11 cellular contexts compared by ENCODE assay signal in genomic region chr17:74860999-74861553, GRCh38. TPM values are rescaled to one million over a fixed set of nuclear protein-coding genes. Genes with fewer than 3 reads are reported as not detected.
DNase-seq lines count a peak whose midpoint lies in the region; ATAC-seq, FAIRE-seq and TF ChIP-seq lines count a peak whose summit lies in the region.
"Had no signal": no experiment of that assay in that cellular context is flagged by ENCODE, and none has a peak within 500 bp of the region (broad histone marks: within the 10 kb centered on the region; RNA-seq: fewer than 3 reads in every experiment).

No MANE protein-coding gene starts in this region.

- peaks cover 10% of the 10 kb centered on the region for H3K36me3 Mint-ChIP-seq in mesothelial cell of epicardium

- peaks cover 16 to 44% of the 10 kb centered on the region in 2 experiments; a peak in 4 of 5 replicates for H3K27me3 ChIP-seq in HepG2 (ENCODE audit: control insufficient read depth in 1 of 2, insufficient read depth in 2 of 2, low read length in 2 of 2)
- H3K27me3 ChIP-seq in right lobe of liver, result peaks cover 4 to 17% of the 10 kb centered on the region in 2 donors

- H3K4me1 ChIP-seq in HepG2 (ENCODE audit: insufficient read depth, low read length) (peaks cover 38% of the 10 kb centered on the region), right lobe of liver (peaks cover 0 to 7% (median 2%) of the 10 kb centered on the region in 4 donors), urinary bladder (ENCODE audit: insufficient read depth) (no peaks in the 10 kb centered on the region), mucosa of descending colon (ENCODE audit: low read depth) (peaks cover 20% of the 10 kb centered on the region)

- no peak overlapping the region for H2AFZ ChIP-seq in HepG2 (ENCODE audit: low read length)

- no peak overlapping the region for H3K9ac ChIP-seq in HepG2 (ENCODE audit: insufficient read depth, low read depth, low read length)

- H3K9me3 Mint-ChIP-seq in mesothelial cell of epicardium, result no peaks in the 10 kb centered on the region

- H3K27me3 Mint-ChIP-seq in mesothelial cell of epicardium (ENCODE audit: low read depth), result peaks cover 68% of the 10 kb centered on the region

- no peak for TF ChIP-seq EP300 in HepG2 (IDR thresholded peaks at IDR 0.05; ENCODE audit: low read depth in 2 of 2, low read length in 2 of 2)
- no peak for TF ChIP-seq EP300 in HepG2 (CRISPR knock-in tag; IDR thresholded peaks at IDR 0.05; ENCODE audit: borderline replicate concordance)

- intact Hi-C loops in HepG2 (cut with micrococcal nuclease; ENCODE audit: unreplicated experiment) (loop anchor here (10.0 kb wide), 1 partner anchor 206 kb away; no protein-coding TSS in a partner anchor), right lobe of liver (cut with DNase I) (loop anchor here (5.0 to 10.0 kb wide), 3 partner anchors 74 to 206 kb away; partner anchors contain the start of gene NHERF1 (in 1 of the 2)), mucosa of descending colon (cut with DNase I, micrococcal nuclease) (loop anchor here (5.0 kb wide), 2 partner anchors 69 to 119 kb away; no protein-coding TSS in a partner anchor)

- H3K36me3 ChIP-seq in HepG2 (replicated peaks in 1 of 2; ENCODE audit: control insufficient read depth in 1 of 2, insufficient read depth in 2 of 2, low read length in 2 of 2), result peaks cover 0 to 3% of the 10 kb centered on the region in 2 experiments; a peak in 3 of 5 replicates
- H3K36me3 ChIP-seq in right lobe of liver, result no peaks in the 10 kb centered on the region
- no peaks in the 10 kb centered on the region for H3K36me3 ChIP-seq in urinary bladder (ENCODE audit: insufficient read depth)
- H3K36me3 ChIP-seq in mucosa of descending colon (ENCODE audit: low read depth), result no peaks in the 10 kb centered on the region

- peak overlapping the region; percentile 24 for H3K4me3 Mint-ChIP-seq in mesothelial cell of epicardium

- ATAC-seq in HepG2, result no peak
- ATAC-seq in right lobe of liver, result no peak
- ATAC-seq in HG03571 (IDR thresholded peaks at IDR 0.05; ENCODE audit: unreplicated experiment), result no peak
- no peak for ATAC-seq in mucosa of descending colon

- CTCF ChIA-PET in HepG2 (lab: Yijun Ruan, JAX; ENCODE audit: low intra/inter-chr PET ratio, low total read pairs), result interaction anchor here (2.4 to 2.6 kb wide), 2 partner anchors 18 to 69 kb away, joined by 8 to 30 read pairs; no protein-coding TSS in a partner anchor

- no peak for TF ChIP-seq POLR2A in HepG2 (IDR thresholded peaks at IDR 0.05; ENCODE audit: insufficient read depth in 1 of 2, low read depth in 2 of 2, low read length in 2 of 2)
- TF ChIP-seq POLR2A in right lobe of liver (IDR thresholded peaks at IDR 0.05), result no peak

- H3K4me2 ChIP-seq in HepG2 (ENCODE audit: low read depth, low read length), result peak overlapping the region; percentile 30

- BruUV-seq in HepG2 (replicated peaks; lab: Mats Ljungman, UMichigan), result no TSS peak

- no peak overlapping the region for H3K27ac Mint-ChIP-seq in mesothelial cell of epicardium
- H3K27ac Mint-ChIP-seq: progenitor cell of endocrine pancreas had no signal

- WGBS in HepG2 (ENCODE audit: low lambda C conversion rate), result 73% methylated on average over 57 of the region's 70 CpGs
- 0% methylated on average over 21 of the region's 70 CpGs for WGBS in right lobe of liver (ENCODE audit: insufficient coverage, low coverage, low lambda C conversion rate, missing lambda C conversion rate)
- 1% methylated on average over 67 of the region's 70 CpGs for WGBS in urinary bladder

- FAIRE-seq in HepG2 (lab: Jason Lieb, UNC) (no peak), GM19239 (lab: Jason Lieb, UNC) (no peak)

- no peak for TF ChIP-seq CTCF in HepG2 (CRISPR knock-in tag; IDR thresholded peaks at IDR 0.05)
- TF ChIP-seq CTCF in right lobe of liver (IDR thresholded peaks at IDR 0.05), result no peak
- no peak for TF ChIP-seq CTCF in mesothelial cell of epicardium (IDR thresholded peaks at IDR 0.05; ENCODE audit: unreplicated experiment)
- TF ChIP-seq CTCF in mucosa of descending colon (IDR thresholded peaks at IDR 0.05), result no peak

- in situ Hi-C loops in HepG2 (cut with HindIII; ENCODE audit: extremely low pct_ligation_motif_present, low pct_unique_long_range_greater_than_20kb), result loop anchor here (5.0 kb wide), 1 partner anchor 69 kb away; no protein-coding TSS in a partner anchor

- no peak for DNase-seq in HepG2 (ENCODE audit: low spot score)
- no peak for DNase-seq in right lobe of liver
- no peak for DNase-seq in caudate nucleus (lab: John Stamatoyannopoulos, UW)
- DNase-seq in mesothelial cell of epicardium (ENCODE audit: low spot score in 2 of 2, unreplicated experiment in 2 of 2), result no peak
- no peak for DNase-seq in GM19239 (ENCODE audit: insufficient read length, low spot score)
- DNase-seq in mucosa of descending colon, result no peak

- peaks cover 9% of the 10 kb centered on the region for H3K4me1 Mint-ChIP-seq in mesothelial cell of epicardium

- H3K27ac ChIP-seq in HepG2 (ENCODE audit: extremely low read length, insufficient read depth, low read length), result no peak overlapping the region
- H3K27ac ChIP-seq in right lobe of liver, result no peak overlapping the region
- H3K27ac ChIP-seq in caudate nucleus (ENCODE audit: low read depth, low read length), result peak overlapping the region; percentile 36
- no peak overlapping the region for H3K27ac ChIP-seq in urinary bladder (ENCODE audit: low read depth)

- H3K9me3 ChIP-seq in HepG2 (ENCODE audit: low read length) (no peaks in the 10 kb centered on the region), right lobe of liver (no peaks in the 10 kb centered on the region), mucosa of descending colon (no peaks in the 10 kb centered on the region)

- H3K4me3 ChIP-seq in HepG2 (replicated peaks in 1 of 3; ENCODE audit: insufficient read depth in 1 of 3, low read depth in 2 of 3, low read length in 3 of 3) (peak overlapping the region in 1 of 3 experiments; percentile 25; a peak in 1 of 6 replicates), right lobe of liver (no peak overlapping the region), urinary bladder (ENCODE audit: low read depth, low read length) (peak overlapping the region; percentile 22), mucosa of descending colon (no peak overlapping the region)

- no peak for TF ChIP-seq RAD21 in HepG2 (CRISPR knock-in tag; IDR thresholded peaks at IDR 0.05)

- no peaks in the 10 kb centered on the region for H3K79me2 ChIP-seq in HepG2 (ENCODE audit: insufficient read depth, low read length)

- H4K20me1 ChIP-seq in HepG2 (ENCODE audit: insufficient read depth, low read length), result no peaks in the 10 kb centered on the region

- POLR2A ChIA-PET in HepG2 (lab: Yijun Ruan, JAX), result interaction anchor here (1.6 to 3.9 kb wide), 2 partner anchors 11 to 29 kb away, joined by 3 to 55 read pairs; partner anchors contain the start of gene FDXR

RNA-seq across cellular contexts. Expression of gene GRIN2C, which starts 1.4 kb away (rescaled TPM):
- total RNA-seq in HepG2 (2016; rRNA removed; fragmentation: Illumina TruSeq; extraction: Trizol), result 0.11 TPM in 1 of 2 replicates, not detected in the other
- not detected in 2 replicates for total RNA-seq in HepG2 (2016; cell fraction: cytosol; rRNA removed; fragmentation: Illumina TruSeq; extraction: Trizol; ENCODE audit: low read depth)
- total RNA-seq in HepG2 (2016; cell fraction: insoluble cytoplasmic fraction; rRNA removed; fragmentation: Illumina TruSeq; extraction: Trizol), result 0.15 TPM in 1 of 2 replicates, not detected in the other
- not detected in 2 replicates for total RNA-seq in HepG2 (2016; cell fraction: membrane; rRNA removed; fragmentation: Illumina TruSeq; extraction: Trizol)
- 0.28 and 0.44 TPM in 2 replicates for total RNA-seq in HepG2 (2016; cell fraction: nucleus; rRNA removed; fragmentation: Illumina TruSeq; extraction: Trizol)
- polyA plus RNA-seq in HepG2 (2011; rRNA removed), result 0.03 and 0.07 TPM in 2 replicates
- 0.01 TPM in 2 replicates for polyA plus RNA-seq in HepG2 (2011; cell fraction: cytosol; rRNA removed)
- polyA plus RNA-seq in HepG2 (2011; cell fraction: nucleus; rRNA removed), result 0.17 and 0.29 TPM in 2 replicates
- polyA plus RNA-seq in HepG2 (2012), result 0.03 and 0.08 TPM in 2 replicates
- not detected in 2 replicates for polyA plus RNA-seq in HepG2 (2016; cell fraction: cytosol; fragmentation: Illumina TruSeq; extraction: Trizol; ENCODE audit: low read depth)
- polyA plus RNA-seq in HepG2 (2016; cell fraction: insoluble cytoplasmic fraction; fragmentation: Illumina TruSeq; extraction: Trizol; ENCODE audit: low read depth), result not detected in 2 replicates
- polyA plus RNA-seq in HepG2 (2016; cell fraction: membrane; fragmentation: Illumina TruSeq; extraction: Trizol; ENCODE audit: low read depth), result not detected in 2 replicates
- 0.15 and 0.44 TPM in 2 replicates for polyA plus RNA-seq in HepG2 (2016; cell fraction: nucleus; fragmentation: Illumina TruSeq; extraction: Trizol; ENCODE audit: insufficient read depth, low read depth)
- polyA minus RNA-seq in HepG2 (2011; rRNA and poly(A)+ RNA removed; ENCODE audit: low replicate concordance), result 0.14 TPM in 1 of 2 replicates, not detected in the other
- not detected in 2 replicates for polyA minus RNA-seq in HepG2 (2011; cell fraction: cytosol; rRNA and poly(A)+ RNA removed)
- 0.52 TPM in 1 of 2 replicates, not detected in the other for polyA minus RNA-seq in HepG2 (2011; cell fraction: nucleus; rRNA and poly(A)+ RNA removed)
- total RNA-seq in right lobe of liver, result under 1 TPM in 2 of 6 experiments, not detected in 4; 0.10 to 0.13 TPM
- total RNA-seq in mesothelial cell of epicardium, result 0.16 to 0.29 TPM (median 0.18 TPM) in 3 replicates
- total RNA-seq in urinary bladder, result 1.9 TPM
- 0.47 TPM for polyA plus RNA-seq in urinary bladder
- 1 to 10 TPM in 1 of 3 donors, under 1 TPM in 2; 0.35 to 1.4 (median 0.55) TPM for total RNA-seq in mucosa of descending colon

RNA-seq across cellular contexts. Expression of gene FDXR, which starts 11.7 kb away (rescaled TPM):
- total RNA-seq in HepG2 (2016; rRNA removed; fragmentation: Illumina TruSeq; extraction: Trizol) (99.0 and 116 TPM in 2 replicates), right lobe of liver (10 to 100 TPM in 2 of 6 experiments, 1 to 10 TPM in 4; 7.7 to 18.7 (median 8.6) TPM), mesothelial cell of epicardium (20.4 to 23.0 TPM (median 22.5 TPM) in 3 replicates), urinary bladder (3.7 TPM), mucosa of descending colon (10 to 100 TPM; 10.6 to 14.8 (median 12.0) TPM)
- 17.2 and 18.6 TPM in 2 replicates for total RNA-seq in HepG2 (2016; cell fraction: cytosol; rRNA removed; fragmentation: Illumina TruSeq; extraction: Trizol; ENCODE audit: low read depth)
- 96.0 and 122 TPM in 2 replicates for total RNA-seq in HepG2 (2016; cell fraction: insoluble cytoplasmic fraction; rRNA removed; fragmentation: Illumina TruSeq; extraction: Trizol)
- 33.1 and 34.8 TPM in 2 replicates for total RNA-seq in HepG2 (2016; cell fraction: membrane; rRNA removed; fragmentation: Illumina TruSeq; extraction: Trizol)
- total RNA-seq in HepG2 (2016; cell fraction: nucleus; rRNA removed; fragmentation: Illumina TruSeq; extraction: Trizol), result 59.6 and 66.9 TPM in 2 replicates
- polyA plus RNA-seq in HepG2 (2011; rRNA removed) (23.4 and 27.7 TPM in 2 replicates), urinary bladder (12.3 TPM)
- polyA plus RNA-seq in HepG2 (2011; cell fraction: cytosol; rRNA removed), result 25.9 and 36.5 TPM in 2 replicates
- polyA plus RNA-seq in HepG2 (2011; cell fraction: nucleus; rRNA removed), result 50.2 and 50.3 TPM in 2 replicates
- polyA plus RNA-seq in HepG2 (2012), result 12.3 and 15.3 TPM in 2 replicates
- 13.6 and 16.1 TPM in 2 replicates for polyA plus RNA-seq in HepG2 (2016; cell fraction: cytosol; fragmentation: Illumina TruSeq; extraction: Trizol; ENCODE audit: low read depth)
- polyA plus RNA-seq in HepG2 (2016; cell fraction: insoluble cytoplasmic fraction; fragmentation: Illumina TruSeq; extraction: Trizol; ENCODE audit: low read depth), result 83.4 and 93.7 TPM in 2 replicates
- 21.8 and 25.0 TPM in 2 replicates for polyA plus RNA-seq in HepG2 (2016; cell fraction: membrane; fragmentation: Illumina TruSeq; extraction: Trizol; ENCODE audit: low read depth)
- polyA plus RNA-seq in HepG2 (2016; cell fraction: nucleus; fragmentation: Illumina TruSeq; extraction: Trizol; ENCODE audit: insufficient read depth, low read depth), result 111 and 113 TPM in 2 replicates
- 11.0 and 40.8 TPM in 2 replicates for polyA minus RNA-seq in HepG2 (2011; rRNA and poly(A)+ RNA removed; ENCODE audit: low replicate concordance)
- 14.0 and 15.4 TPM in 2 replicates for polyA minus RNA-seq in HepG2 (2011; cell fraction: cytosol; rRNA and poly(A)+ RNA removed)
- polyA minus RNA-seq in HepG2 (2011; cell fraction: nucleus; rRNA and poly(A)+ RNA removed), result 10.0 and 10.6 TPM in 2 replicates

RNA-seq across cellular contexts. Expression of gene FADS6, which starts 32.4 kb away (rescaled TPM):
- 0.11 TPM in 1 of 2 replicates, not detected in the other for total RNA-seq in HepG2 (2016; rRNA removed; fragmentation: Illumina TruSeq; extraction: Trizol)
- total RNA-seq in HepG2 (2016; cell fraction: cytosol; rRNA removed; fragmentation: Illumina TruSeq; extraction: Trizol; ENCODE audit: low read depth), result 0.09 TPM in 1 of 2 replicates, not detected in the other
- 0.11 TPM in 1 of 2 replicates, not detected in the other for total RNA-seq in HepG2 (2016; cell fraction: insoluble cytoplasmic fraction; rRNA removed; fragmentation: Illumina TruSeq; extraction: Trizol)
- not detected in 2 replicates for total RNA-seq in HepG2 (2016; cell fraction: membrane; rRNA removed; fragmentation: Illumina TruSeq; extraction: Trizol)
- total RNA-seq in HepG2 (2016; cell fraction: nucleus; rRNA removed; fragmentation: Illumina TruSeq; extraction: Trizol), result 0.28 TPM in 1 of 2 replicates, not detected in the other
- 0.11 and 0.20 TPM in 2 replicates for polyA plus RNA-seq in HepG2 (2011; rRNA removed)
- polyA plus RNA-seq in HepG2 (2011; cell fraction: cytosol; rRNA removed), result 0.14 and 0.15 TPM in 2 replicates
- polyA plus RNA-seq in HepG2 (2011; cell fraction: nucleus; rRNA removed), result 0.47 and 1.1 TPM in 2 replicates
- polyA plus RNA-seq in HepG2 (2012), result not detected in 2 replicates
- 0.18 TPM in 1 of 2 replicates, not detected in the other for polyA plus RNA-seq in HepG2 (2016; cell fraction: cytosol; fragmentation: Illumina TruSeq; extraction: Trizol; ENCODE audit: low read depth)
- 0.10 TPM in 1 of 2 replicates, not detected in the other for polyA plus RNA-seq in HepG2 (2016; cell fraction: insoluble cytoplasmic fraction; fragmentation: Illumina TruSeq; extraction: Trizol; ENCODE audit: low read depth)
- not detected in 2 replicates for polyA plus RNA-seq in HepG2 (2016; cell fraction: membrane; fragmentation: Illumina TruSeq; extraction: Trizol; ENCODE audit: low read depth)
- polyA plus RNA-seq in HepG2 (2016; cell fraction: nucleus; fragmentation: Illumina TruSeq; extraction: Trizol; ENCODE audit: insufficient read depth, low read depth), result not detected in 2 replicates
- polyA minus RNA-seq in HepG2 (2011; rRNA and poly(A)+ RNA removed; ENCODE audit: low replicate concordance), result 0.32 TPM in 1 of 2 replicates, not detected in the other
- polyA minus RNA-seq in HepG2 (2011; cell fraction: cytosol; rRNA and poly(A)+ RNA removed), result not detected in 2 replicates
- not detected in 2 replicates for polyA minus RNA-seq in HepG2 (2011; cell fraction: nucleus; rRNA and poly(A)+ RNA removed)
- total RNA-seq in right lobe of liver, result 1 to 10 TPM; 2.1 to 6.1 (median 3.7) TPM
- 0.14 to 0.85 TPM in 2 of 3 replicates, not detected in the other for total RNA-seq in mesothelial cell of epicardium
- 0.48 TPM for total RNA-seq in urinary bladder
- 0.96 TPM for polyA plus RNA-seq in urinary bladder
- total RNA-seq in mucosa of descending colon, result 1 to 10 TPM in 2 of 3 donors, under 1 TPM in 1; 0.14 to 4.2 (median 1.1) TPM
- total RNA-seq: M059J; T-helper 2 cell treated with Interferon-gamma antibody and Interleukin-4, amounts not matched to agents 100 ng/mL and 5 ng/mL, for 36 hours had no signal
